In genomic region chr2:688504-689076, GRCh38 we compare ENCODE assay signal across 25 cellular contexts.
"Had no signal": no experiment of that assay in that cellular context is flagged by ENCODE, and none has a peak within 500 bp of the region (broad histone marks: within the 10 kb centered on the region; RNA-seq: fewer than 3 reads in every experiment).

No MANE protein-coding gene starts in this region.

- H3K4me3 ChIP-seq: MG63, PC-9 had no signal

- H3K9me3 ChIP-seq: MG63 had no signal

- H3K27ac ChIP-seq: PC-9 had no signal

- H3K27me3 ChIP-seq: MG63 had no signal

- ATAC-seq: activated CD4-positive, CD25-positive, alpha-beta regulatory T cell treated with anti-CD3 and anti-CD28 coated beads, Interleukin-2, amount 50 U/mL, for 24 hours; activated CD8-positive, alpha-beta memory T cell treated with anti-CD3 and anti-CD28 coated beads, Interleukin-2, amount 10 ng/mL, durations not matched to agents 7 days and 5 days; activated naive CD8-positive, alpha-beta T cell treated with anti-CD3 and anti-CD28 coated beads, Interleukin-2, amount 50 U/mL, for 24 hours had no signal

- H3K27ac Mint-ChIP-seq: activated CD8-positive, alpha-beta memory T cell treated with anti-CD3 and anti-CD28 coated beads, Interleukin-2, amount 10 ng/mL, durations not matched to agents 7 days and 5 days; activated naive CD4-positive, alpha-beta T cell treated with anti-CD3 and anti-CD28 coated beads, Interleukin-2, amount 50 U/mL, for 72 hours; activated naive CD8-positive, alpha-beta T cell treated with anti-CD3 and anti-CD28 coated beads, Interleukin-2, amount 50 U/mL, for 24 hours; activated T-cell treated with anti-CD3 and anti-CD28 coated beads, Interleukin-2, amount 50 U/mL, for 24 hours; activated T-helper 1 cell treated with anti-CD3 and anti-CD28 coated beads, Interleukin-12 subunit alpha, Interleukin-12 subunit beta, Interleukin-2, Interleukin-4 antibody, amounts not matched to agents 30 ng/mL and 10 ng/mL and 1 ng/mL, durations not matched to agents 14 hours and 24 hours and 36 hours; brain; T-helper 1 cell treated with Interleukin-12 subunit alpha and Interleukin-12 subunit beta and Interleukin-4 antibody, amounts not matched to agents 30 μg/mL and 1 μg/mL, for 36 hours had no signal

- DNase-seq: activated CD4-positive, alpha-beta T cell treated with anti-CD3 and anti-CD28 coated beads for 48 hours; activated CD4-positive, alpha-beta T cell treated with anti-CD3 and anti-CD28 coated beads, Interleukin-2, amount 50 U/mL, for 48 hours; activated CD8-positive, alpha-beta memory T cell treated with anti-CD3 and anti-CD28 coated beads, Interleukin-2, amount 10 ng/mL, durations not matched to agents 7 days and 5 days; activated effector memory CD4-positive, alpha-beta T cell treated with anti-CD3 and anti-CD28 coated beads, Interleukin-2, amount 50 U/mL, for 16 hours; activated naive CD4-positive, alpha-beta T cell treated with Interleukin-2 at 50 U/mL for 16 hours; activated naive CD8-positive, alpha-beta T cell treated with anti-CD3 and anti-CD28 coated beads, Interleukin-2, amount 50 U/mL, for 24 hours; activated T-cell treated with anti-CD3 and anti-CD28 coated beads, Interleukin-2, amount 50 U/mL, for 24 hours; amniotic stem cell; MG63; MV-4-11; NCI-H1092 treated with DMSO at 0.1 percent for 48 hours; NCI-H1417 treated with DMSO at 0.1 percent for 48 hours; NCI-H1694; NCI-H2029 treated with DMSO at 0.1 percent for 48 hours; NCI-H345; NCI-H510A; NCI-H526 treated with DMSO at 0.1 percent for 48 hours; SHP77 treated with DMSO at 0.1 percent for 48 hours had no signal

- H2AFZ ChIP-seq: PC-9 had no signal

- H3K4me3 Mint-ChIP-seq: activated CD8-positive, alpha-beta memory T cell treated with anti-CD3 and anti-CD28 coated beads, Interleukin-2, amount 10 ng/mL, durations not matched to agents 7 days and 5 days; activated naive CD8-positive, alpha-beta T cell treated with anti-CD3 and anti-CD28 coated beads, Interleukin-2, amount 50 U/mL, for 24 hours; activated T-cell treated with anti-CD3 and anti-CD28 coated beads, Interleukin-2, amount 50 U/mL, for 24 hours; activated T-helper 1 cell treated with anti-CD3 and anti-CD28 coated beads, Interleukin-12 subunit alpha, Interleukin-12 subunit beta, Interleukin-2, Interleukin-4 antibody, amounts not matched to agents 30 ng/mL and 10 ng/mL and 1 ng/mL, durations not matched to agents 14 hours and 24 hours and 36 hours; brain; T-helper 1 cell treated with Interleukin-12 subunit alpha and Interleukin-12 subunit beta and Interleukin-4 antibody, amounts not matched to agents 30 μg/mL and 1 μg/mL, for 36 hours had no signal

- H3K4me2 ChIP-seq: PC-9 had no signal

- H3K4me1 Mint-ChIP-seq: brain had no signal

- H3K36me3 ChIP-seq: MG63 had no signal

- FAIRE-seq: astrocyte had no signal
